Comparison of ENCODE assay signal across 17 cellular contexts in genomic region chr2:188032306-188032705, GRCh38.
"Had no signal": no experiment of that assay in that cellular context is flagged by ENCODE, and none has a peak within 500 bp of the region (broad histone marks: within the 10 kb centered on the region; RNA-seq: fewer than 3 reads in every experiment).

No MANE protein-coding gene starts in this region.

- H3K4me2 ChIP-seq: hepatocyte had no signal

- H3K4me3 ChIP-seq: body of pancreas, hepatocyte, left lung, upper lobe of right lung had no signal

- H3K9me3 ChIP-seq: body of pancreas, left lung, upper lobe of right lung had no signal

- H3K4me1 Mint-ChIP-seq: activated CD4-positive, alpha-beta memory T cell treated with anti-CD3 and anti-CD28 coated beads, Interleukin-2, amount 10 ng/mL, durations not matched to agents 7 days and 5 days had no signal

- H3K27ac Mint-ChIP-seq: activated CD4-positive, alpha-beta memory T cell treated with anti-CD3 and anti-CD28 coated beads, Interleukin-2, amount 10 ng/mL, durations not matched to agents 7 days and 5 days; activated naive CD4-positive, alpha-beta T cell treated with anti-CD3 and anti-CD28 coated beads for 36 hours; activated T-cell treated with anti-CD3 and anti-CD28 coated beads, Interleukin-2, amount 50 U/mL, for 24 hours; activated T-helper 2 cell treated with anti-CD3 and anti-CD28 coated beads, Interferon-gamma antibody, Interleukin-2, Interleukin-4, amounts not matched to agents 10 μg/mL and 5 μg/mL and 100 μg/mL, durations not matched to agents 14 hours and 24 hours and 36 hours; effector memory CD8-positive, alpha-beta T cell; progenitor cell of endocrine pancreas had no signal

- H3K27me3 Mint-ChIP-seq: activated CD4-positive, alpha-beta memory T cell treated with anti-CD3 and anti-CD28 coated beads, Interleukin-2, amount 10 ng/mL, durations not matched to agents 7 days and 5 days; effector memory CD8-positive, alpha-beta T cell; progenitor cell of endocrine pancreas had no signal

- ATAC-seq: body of pancreas; effector memory CD8-positive, alpha-beta T cell; foreskin keratinocyte; left lung; upper lobe of right lung had no signal

- H3K27me3 ChIP-seq: body of pancreas, foreskin keratinocyte, left lung, upper lobe of right lung had no signal

- H3K27ac ChIP-seq: body of pancreas, epithelial cell of prostate, foreskin keratinocyte, hepatocyte, left lung, upper lobe of right lung had no signal

- H3K4me3 Mint-ChIP-seq: activated CD4-positive, alpha-beta memory T cell treated with anti-CD3 and anti-CD28 coated beads, Interleukin-2, amount 10 ng/mL, durations not matched to agents 7 days and 5 days; activated naive CD4-positive, alpha-beta T cell treated with anti-CD3 and anti-CD28 coated beads for 36 hours; activated T-cell treated with anti-CD3 and anti-CD28 coated beads, Interleukin-2, amount 50 U/mL, for 24 hours; effector memory CD8-positive, alpha-beta T cell; neural crest cell had no signal

- H3K36me3 ChIP-seq: left lung, upper lobe of right lung had no signal

- DNase-seq: activated CD4-positive, alpha-beta memory T cell treated with anti-CD3 and anti-CD28 coated beads, Interleukin-2, amount 10 ng/mL, durations not matched to agents 7 days and 5 days; activated CD4-positive, alpha-beta T cell treated with anti-CD3 and anti-CD28 coated beads for 48 hours; activated CD4-positive, CD25-positive, alpha-beta regulatory T cell; activated naive CD4-positive, alpha-beta T cell treated with anti-CD3 and anti-CD28 coated beads for 36 hours; activated T-cell treated with anti-CD3 and anti-CD28 coated beads, Interleukin-2, amount 50 U/mL, for 24 hours; body of pancreas; effector memory CD8-positive, alpha-beta T cell; foreskin keratinocyte; left lung; midbrain; stimulated activated naive CD4-positive, alpha-beta T cell; upper lobe of right lung had no signal

- H2AFZ ChIP-seq: hepatocyte had no signal

- H3K9me3 Mint-ChIP-seq: activated CD4-positive, alpha-beta memory T cell treated with anti-CD3 and anti-CD28 coated beads, Interleukin-2, amount 10 ng/mL, durations not matched to agents 7 days and 5 days; activated naive CD4-positive, alpha-beta T cell treated with anti-CD3 and anti-CD28 coated beads for 36 hours; activated T-cell treated with anti-CD3 and anti-CD28 coated beads, Interleukin-2, amount 50 U/mL, for 24 hours; activated T-helper 2 cell treated with anti-CD3 and anti-CD28 coated beads, Interferon-gamma antibody, Interleukin-2, Interleukin-4, amounts not matched to agents 10 μg/mL and 5 μg/mL and 100 μg/mL, durations not matched to agents 14 hours and 24 hours and 36 hours; neural crest cell had no signal

- H3K79me2 ChIP-seq: hepatocyte had no signal

- H3K4me1 ChIP-seq: body of pancreas, foreskin keratinocyte, left lung, upper lobe of right lung had no signal
